19 cellular contexts compared by ENCODE assay signal in genomic region chr6:33128318-33128717, GRCh38. TPM values are rescaled to one million over a fixed set of nuclear protein-coding genes. Genes with fewer than 3 reads are reported as not detected.
DNase-seq lines count a peak whose midpoint lies in the region; ATAC-seq and FAIRE-seq lines count a peak whose summit lies in the region.
"Had no signal": no experiment of that assay in that cellular context is flagged by ENCODE, and none has a peak within 500 bp of the region (broad histone marks: within the 10 kb centered on the region; RNA-seq: fewer than 3 reads in every experiment).

No MANE protein-coding gene starts in this region.

- no peak overlapping the region for H3K4me3 ChIP-seq in GM23248

- intact Hi-C loops in activated naive CD4-positive, alpha-beta T cell treated with anti-CD3 and anti-CD28 coated beads for 36 hours (cut with micrococcal nuclease): no loop called here
- intact Hi-C loops in activated T-helper 1 cell treated with anti-CD3 and anti-CD28 coated beads, Interleukin-12 subunit alpha, Interleukin-12 subunit beta, Interleukin-2, Interleukin-4 antibody, amounts not matched to agents 30 ng/mL and 10 ng/mL and 1 ng/mL, durations not matched to agents 14 hours and 24 hours and 36 hours (cut with micrococcal nuclease): no loop called here

- H3K4me1 ChIP-seq in GM23248 (ENCODE audit: insufficient read depth): no peaks in the 10 kb centered on the region

- H2AFZ ChIP-seq in GM23248: no peak overlapping the region

- no peaks in the 10 kb centered on the region for H3F3A ChIP-seq in GM23248 (ENCODE audit: insufficient read depth)

- no peaks in the 10 kb centered on the region for H3K79me2 ChIP-seq in GM23248 (ENCODE audit: insufficient read depth)

- H3K9me2 ChIP-seq in GM23248 (ENCODE audit: insufficient read depth): no peaks in the 10 kb centered on the region

- CTCF ChIA-PET in activated naive CD4-positive, alpha-beta T cell treated with anti-CD3 and anti-CD28 coated beads for 36 hours (lab: Charles Lee): interaction anchor here (0.6 to 1.7 kb wide), 4 partner anchors 12 to 54 kb away, joined by 3 to 5 read pairs (median 3); no protein-coding TSS in a partner anchor

- H3K9me3 ChIP-seq in GM23248 (ENCODE audit: low read depth): no peaks in the 10 kb centered on the region

- no peak overlapping the region for H3K4me3 Mint-ChIP-seq in activated naive CD4-positive, alpha-beta T cell treated with anti-CD3 and anti-CD28 coated beads for 36 hours
- H3K4me3 Mint-ChIP-seq in activated T-helper 1 cell treated with anti-CD3 and anti-CD28 coated beads, Interleukin-12 subunit alpha, Interleukin-12 subunit beta, Interleukin-2, Interleukin-4 antibody, amounts not matched to agents 30 ng/mL and 10 ng/mL and 1 ng/mL, durations not matched to agents 14 hours and 24 hours and 36 hours: no peak overlapping the region

- peak; percentile 65 for FAIRE-seq in GM18507 (lab: Jason Lieb, UNC)
- FAIRE-seq: HepG2 had no signal

- no peak for ATAC-seq in GM18907 (IDR thresholded peaks at IDR 0.05; ENCODE audit: unreplicated experiment)
- ATAC-seq in GM18870 (IDR thresholded peaks at IDR 0.05; ENCODE audit: unreplicated experiment): no peak
- ATAC-seq: HepG2, SK-N-SH treated with all-trans-retinoic acid at 6 μM for 48 hours had no signal

- peaks cover 1% of the 10 kb centered on the region for H3K36me3 Mint-ChIP-seq in activated naive CD4-positive, alpha-beta T cell treated with anti-CD3 and anti-CD28 coated beads for 36 hours (ENCODE audit: low read depth)
- peaks cover 2% of the 10 kb centered on the region for H3K36me3 Mint-ChIP-seq in activated T-helper 1 cell treated with anti-CD3 and anti-CD28 coated beads, Interleukin-12 subunit alpha, Interleukin-12 subunit beta, Interleukin-2, Interleukin-4 antibody, amounts not matched to agents 30 ng/mL and 10 ng/mL and 1 ng/mL, durations not matched to agents 14 hours and 24 hours and 36 hours (ENCODE audit: low read depth)

- H3K27ac Mint-ChIP-seq in activated naive CD4-positive, alpha-beta T cell treated with anti-CD3 and anti-CD28 coated beads for 36 hours: no peak overlapping the region
- H3K27ac Mint-ChIP-seq in activated T-helper 1 cell treated with anti-CD3 and anti-CD28 coated beads, Interleukin-12 subunit alpha, Interleukin-12 subunit beta, Interleukin-2, Interleukin-4 antibody, amounts not matched to agents 30 ng/mL and 10 ng/mL and 1 ng/mL, durations not matched to agents 14 hours and 24 hours and 36 hours: peak overlapping the region; percentile 11

- WGBS in GM23248 (ENCODE audit: low coverage in 1 of 2, low lambda C conversion rate in 2 of 2, missing lambda C conversion rate in 2 of 2), 2 experiments: 37 to 54% methylated on average over 3 of the region's 3 CpGs

- peaks cover 24% of the 10 kb centered on the region for H3K27me3 ChIP-seq in GM23248 (replicated peaks; ENCODE audit: insufficient read depth)

- H3K9me3 Mint-ChIP-seq in activated naive CD4-positive, alpha-beta T cell treated with anti-CD3 and anti-CD28 coated beads for 36 hours: peaks cover 8% of the 10 kb centered on the region
- H3K9me3 Mint-ChIP-seq in activated T-helper 1 cell treated with anti-CD3 and anti-CD28 coated beads, Interleukin-12 subunit alpha, Interleukin-12 subunit beta, Interleukin-2, Interleukin-4 antibody, amounts not matched to agents 30 ng/mL and 10 ng/mL and 1 ng/mL, durations not matched to agents 14 hours and 24 hours and 36 hours: peaks cover 7% of the 10 kb centered on the region

- no peaks in the 10 kb centered on the region for H4K20me1 ChIP-seq in GM23248 (ENCODE audit: insufficient read depth)

- no peak overlapping the region for H3K9ac ChIP-seq in GM23248

- in situ Hi-C loops in GM23248 (cut with MboI): no loop called here

- no peak overlapping the region for H3K27ac ChIP-seq in GM23248
- H3K27ac ChIP-seq: C4-2B had no signal

- no peak overlapping the region for H3K4me2 ChIP-seq in GM23248 (ENCODE audit: unreplicated experiment)

- H3K36me3 ChIP-seq in GM23248 (ENCODE audit: low read depth): no peaks in the 10 kb centered on the region

- H3K27me3 Mint-ChIP-seq in activated naive CD4-positive, alpha-beta T cell treated with anti-CD3 and anti-CD28 coated beads for 36 hours (ENCODE audit: low read depth): peaks cover 5% of the 10 kb centered on the region
- peaks cover 5% of the 10 kb centered on the region for H3K27me3 Mint-ChIP-seq in activated T-helper 1 cell treated with anti-CD3 and anti-CD28 coated beads, Interleukin-12 subunit alpha, Interleukin-12 subunit beta, Interleukin-2, Interleukin-4 antibody, amounts not matched to agents 30 ng/mL and 10 ng/mL and 1 ng/mL, durations not matched to agents 14 hours and 24 hours and 36 hours (ENCODE audit: insufficient read depth)

- DNase-seq in activated naive CD4-positive, alpha-beta T cell treated with anti-CD3 and anti-CD28 coated beads for 36 hours: peak; percentile 24
- no peak for DNase-seq in activated naive CD4-positive, alpha-beta T cell treated with anti-CD3 and anti-CD28 coated beads, Interleukin-2, amount 50 U/mL, for 16 hours
- DNase-seq in GM18507 (ENCODE audit: extremely low spot score, insufficient read length, low read depth) (no peak), GM23248 (no peak)
- DNase-seq in activated T-helper 1 cell treated with anti-CD3 and anti-CD28 coated beads, Interleukin-12 subunit alpha, Interleukin-12 subunit beta, Interleukin-2, Interleukin-4 antibody, amounts not matched to agents 30 ng/mL and 10 ng/mL and 1 ng/mL, durations not matched to agents 14 hours and 24 hours and 36 hours (ENCODE audit: low spot score): no peak
- DNase-seq: DMS 273 treated with DMSO at 0.1 percent for 48 hours, GDM1, HCEC 1CT, KG1, NCI-H1417 treated with DMSO at 0.1 percent for 48 hours, NCI-H1930, NCI-H446, OCI-M1, SHP77 treated with DMSO at 0.1 percent for 48 hours had no signal

- no peaks in the 10 kb centered on the region for H3K4me1 Mint-ChIP-seq in activated naive CD4-positive, alpha-beta T cell treated with anti-CD3 and anti-CD28 coated beads for 36 hours (ENCODE audit: low read depth)
- H3K4me1 Mint-ChIP-seq in activated T-helper 1 cell treated with anti-CD3 and anti-CD28 coated beads, Interleukin-12 subunit alpha, Interleukin-12 subunit beta, Interleukin-2, Interleukin-4 antibody, amounts not matched to agents 30 ng/mL and 10 ng/mL and 1 ng/mL, durations not matched to agents 14 hours and 24 hours and 36 hours (ENCODE audit: low read depth): peaks cover 38% of the 10 kb centered on the region

RNA-seq across cellular contexts. Expression of gene HLA-DPB1, which starts 52.5 kb away (rescaled TPM):
- total RNA-seq in activated naive CD4-positive, alpha-beta T cell treated with anti-CD3 and anti-CD28 coated beads for 36 hours: 1 to 10 TPM; 2.8 to 4.0 TPM
- total RNA-seq in activated T-helper 1 cell treated with anti-CD3 and anti-CD28 coated beads, Interleukin-12 subunit alpha, Interleukin-12 subunit beta, Interleukin-2, Interleukin-4 antibody, amounts not matched to agents 30 ng/mL and 10 ng/mL and 1 ng/mL, durations not matched to agents 14 hours and 24 hours and 36 hours: 12.2 and 12.3 TPM in 2 replicates
- total RNA-seq in GM23248 (2014; rRNA removed; shearing (Covaris generic)): 12.5 and 14.9 TPM in 2 replicates
- polyA plus RNA-seq in GM23248 (2016; fragmentation: Nextera tagmentation; extraction: Ambion mirVana): 17.8 and 18.9 TPM in 2 replicates
- total RNA-seq: HepG2 had no signal
- polyA plus RNA-seq: HepG2 had no signal

RNA-seq across cellular contexts. Expression of gene HLA-DPA1, which starts 54.9 kb away (rescaled TPM):
- total RNA-seq in activated naive CD4-positive, alpha-beta T cell treated with anti-CD3 and anti-CD28 coated beads for 36 hours: 10 to 100 TPM; 12.1 to 15.3 TPM
- total RNA-seq in activated T-helper 1 cell treated with anti-CD3 and anti-CD28 coated beads, Interleukin-12 subunit alpha, Interleukin-12 subunit beta, Interleukin-2, Interleukin-4 antibody, amounts not matched to agents 30 ng/mL and 10 ng/mL and 1 ng/mL, durations not matched to agents 14 hours and 24 hours and 36 hours: 61.0 and 66.7 TPM in 2 replicates
- 0.89 and 2.5 TPM in 2 replicates for total RNA-seq in GM23248 (2014; rRNA removed; shearing (Covaris generic))
- 4.2 and 4.9 TPM in 2 replicates for polyA plus RNA-seq in GM23248 (2016; fragmentation: Nextera tagmentation; extraction: Ambion mirVana)
- total RNA-seq: HepG2 had no signal
- polyA plus RNA-seq: HepG2 had no signal
